25 cellular contexts compared by ENCODE assay signal in genomic region chr3:72159487-72159886, GRCh38.
"Had no signal": no experiment of that assay in that cellular context is flagged by ENCODE, and none has a peak within 500 bp of the region (broad histone marks: within the 10 kb centered on the region; RNA-seq: fewer than 3 reads in every experiment).

No MANE protein-coding gene starts in this region.

- ATAC-seq: effector memory CD8-positive, alpha-beta T cell; esophagus mucosa; gastrocnemius medialis; heart right ventricle; left cardiac atrium; left lung; left ventricle myocardium superior; lower lobe of right lung; mucosa of descending colon; naive thymus-derived CD8-positive, alpha-beta T cell had no signal

- H3K4me3 ChIP-seq: esophagus squamous epithelium, gastrocnemius medialis, heart right ventricle, left lung, lower lobe of right lung, mucosa of descending colon had no signal

- FAIRE-seq: endometrium, islet of Langerhans, keratinocyte had no signal

- DNase-seq: cortex of kidney; effector CD8-positive, alpha-beta T cell; effector memory CD8-positive, alpha-beta T cell; endodermal cell; esophagus squamous epithelium; foreskin fibroblast; foreskin melanocyte; gastrocnemius medialis; glutamatergic neuron; head of caudate nucleus; heart right ventricle; hippocampal formation; left cardiac atrium; left lung; left ventricle myocardium superior; lower lobe of right lung; mesenchymal stem cell; mucosa of descending colon; naive B cell; naive thymus-derived CD8-positive, alpha-beta T cell had no signal

- H3K9me3 ChIP-seq: esophagus squamous epithelium, gastrocnemius medialis, left lung, lower lobe of right lung, mucosa of descending colon had no signal

- H3K4me1 ChIP-seq: gastrocnemius medialis, left lung had no signal

- H3K27me3 ChIP-seq: esophagus squamous epithelium, gastrocnemius medialis, left lung had no signal

- H3K36me3 ChIP-seq: esophagus squamous epithelium, gastrocnemius medialis, heart right ventricle, left lung, lower lobe of right lung had no signal

- H3K27ac ChIP-seq: epithelial cell of prostate, esophagus squamous epithelium, gastrocnemius medialis, heart right ventricle, left lung, lower lobe of right lung had no signal
